28 cellular contexts compared by ENCODE assay signal in the genomic region with DNA sequence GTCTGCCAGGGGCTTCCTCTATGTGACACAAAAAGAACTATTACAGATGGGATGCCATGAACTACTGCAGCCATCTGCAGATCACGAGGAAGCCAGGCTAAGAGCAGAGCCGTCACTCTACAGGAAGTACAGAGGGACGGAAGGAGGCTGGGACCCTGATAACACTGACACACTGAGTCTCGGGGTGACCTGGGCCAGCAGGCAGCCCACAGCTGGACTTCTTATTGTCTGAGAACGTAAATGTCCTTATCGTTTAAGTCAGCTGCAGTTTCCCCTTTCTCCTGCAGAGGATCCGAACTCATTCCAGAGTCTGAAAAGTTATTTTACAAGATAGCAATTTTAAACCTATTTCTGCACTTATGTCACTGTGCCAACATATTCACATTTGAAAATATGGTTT. TPM values are rescaled to one million over a fixed set of nuclear protein-coding genes. Genes with fewer than 3 reads are reported as not detected.
DNase-seq lines count a peak whose midpoint lies in the region; ATAC-seq and TF ChIP-seq lines count a peak whose summit lies in the region.
"Had no signal": no experiment of that assay in that cellular context is flagged by ENCODE, and none has a peak within 500 bp of the region (broad histone marks: within the 10 kb centered on the region; RNA-seq: fewer than 3 reads in every experiment).

No MANE protein-coding gene starts in this region.

- in situ Hi-C loops in astrocyte of the spinal cord (cut with HindIII; ENCODE audit: low sequenced_read_pairs), result no loop called here

- no peak overlapping the region for H3K27ac ChIP-seq in left ventricle myocardium inferior (replicated peaks)
- H3K27ac ChIP-seq: colonic mucosa, esophagus squamous epithelium, psoas muscle, skin epidermis, upper lobe of right lung had no signal

- H3K4me1 ChIP-seq in left ventricle myocardium inferior, result no peaks in the 10 kb centered on the region
- H3K4me1 ChIP-seq: colonic mucosa, psoas muscle, upper lobe of right lung had no signal

- H3K4me3 ChIP-seq in left ventricle myocardium inferior (no peak overlapping the region), astrocyte of the spinal cord (ENCODE audit: low read depth, low read length) (no peak overlapping the region), fibroblast of the aortic adventitia (ENCODE audit: low read depth, low read length) (no peak overlapping the region)
- H3K4me3 ChIP-seq: colonic mucosa, esophagus squamous epithelium, psoas muscle, skin epidermis, upper lobe of right lung had no signal

- H3K36me3 ChIP-seq in left ventricle myocardium inferior, result peaks cover 93% of the 10 kb centered on the region

- peaks cover 36% of the 10 kb centered on the region for H3K36me3 Mint-ChIP-seq in type B pancreatic cell

- H3K27ac Mint-ChIP-seq in type B pancreatic cell, result no peak overlapping the region
- H3K27ac Mint-ChIP-seq: activated naive CD8-positive, alpha-beta T cell; effector memory CD8-positive, alpha-beta T cell; WTC11 had no signal

- peaks cover 4% of the 10 kb centered on the region for H3K9me3 Mint-ChIP-seq in type B pancreatic cell
- H3K9me3 Mint-ChIP-seq: effector memory CD8-positive, alpha-beta T cell had no signal

- no peaks in the 10 kb centered on the region for H3K27me3 ChIP-seq in left ventricle myocardium inferior (ENCODE audit: low read depth)
- H3K27me3 ChIP-seq: BE2C, colonic mucosa, esophagus squamous epithelium, upper lobe of right lung had no signal

- no peak overlapping the region for H3K4me3 Mint-ChIP-seq in type B pancreatic cell
- H3K4me3 Mint-ChIP-seq: activated naive CD8-positive, alpha-beta T cell; effector memory CD8-positive, alpha-beta T cell; WTC11 had no signal

- intact Hi-C loops in left ventricle myocardium superior (cut with micrococcal nuclease) (no loop called here), left ventricle myocardium inferior (cut with micrococcal nuclease) (no loop called here)

- TF ChIP-seq CTCF in left ventricle myocardium inferior (IDR thresholded peaks at IDR 0.05; ENCODE audit: borderline replicate concordance) (no peak), astrocyte of the spinal cord (IDR thresholded peaks at IDR 0.05; ENCODE audit: low read depth, low read length) (peak; percentile 6), fibroblast of the aortic adventitia (IDR thresholded peaks at IDR 0.05; ENCODE audit: insufficient read depth, low read length) (peak; percentile 21), type B pancreatic cell (conservative IDR thresholded peaks at IDR 0.05) (peak; percentile 45)

- ATAC-seq in left ventricle myocardium superior, result peak; percentile 31
- ATAC-seq: effector memory CD8-positive, alpha-beta T cell; psoas muscle; upper lobe of right lung; WTC11 had no signal

- no peaks in the 10 kb centered on the region for H3K27me3 Mint-ChIP-seq in type B pancreatic cell
- H3K27me3 Mint-ChIP-seq: activated naive CD8-positive, alpha-beta T cell; effector memory CD8-positive, alpha-beta T cell had no signal

- no peak for DNase-seq in left ventricle myocardium superior
- no peak for DNase-seq in left ventricle myocardium inferior
- DNase-seq in astrocyte of the spinal cord (ENCODE audit: low read depth, low spot score), result no peak
- DNase-seq in fibroblast of the aortic adventitia (ENCODE audit: low read depth), result no peak
- no peak for DNase-seq in type B pancreatic cell (ENCODE audit: extremely low spot score, unreplicated experiment)
- no peak for DNase-seq in UCSD-AML1 (lab: John Stamatoyannopoulos, UW; ENCODE audit: unreplicated experiment)
- DNase-seq in kidney glomerular epithelial cell (lab: John Stamatoyannopoulos, UW), result no peak
- no peak for DNase-seq in NCI-H2029 treated with DMSO at 0.1 percent for 48 hours (lab: John Stamatoyannopoulos, UW)
- DNase-seq: activated CD4-positive, alpha-beta T cell treated with anti-CD3 and anti-CD28 coated beads, Interleukin-2, amount 50 U/mL, for 4 hours; aorta; BE2C; colonic mucosa; DMS53; effector memory CD8-positive, alpha-beta T cell; esophagus squamous epithelium; KG1; mesendoderm; MM.1S; NCI-H146; NCI-H2171 treated with DMSO at 0.1 percent for 48 hours; NCI-H526; psoas muscle; stimulated activated CD4-positive, alpha-beta T cell treated with anti-CD3 and anti-CD28 coated beads, Interleukin-2, amount 100 ng/mL, for 24 hours; T-helper 2 cell; upper lobe of right lung had no signal

- H3K4me1 Mint-ChIP-seq in type B pancreatic cell (ENCODE audit: unreplicated experiment), result peaks cover 7% of the 10 kb centered on the region
- H3K4me1 Mint-ChIP-seq: WTC11 had no signal

- no peaks in the 10 kb centered on the region for H3K9me3 ChIP-seq in left ventricle myocardium inferior (replicated peaks)
- H3K9me3 ChIP-seq: BE2C, colonic mucosa, esophagus squamous epithelium, psoas muscle, upper lobe of right lung had no signal

RNA-seq across cellular contexts. Expression of a gene that starts 20.7 kb away (rescaled TPM):
- total RNA-seq in left ventricle myocardium superior, result 25.6 TPM
- total RNA-seq in left ventricle myocardium inferior, result 23.6 TPM
- total RNA-seq in fibroblast of the aortic adventitia (ENCODE audit: low replicate concordance), result 72.0 and 109 TPM in 2 replicates
- 22.1 and 30.3 TPM in 2 replicates for total RNA-seq in type B pancreatic cell (ENCODE audit: low replicate concordance)
